12 cellular contexts compared by ENCODE assay signal in genomic region chr6:146775227-146775626, GRCh38.
DNase-seq lines count a peak whose midpoint lies in the region; ATAC-seq and TF ChIP-seq lines count a peak whose summit lies in the region.
"Had no signal": no experiment of that assay in that cellular context is flagged by ENCODE, and none has a peak within 500 bp of the region (broad histone marks: within the 10 kb centered on the region; RNA-seq: fewer than 3 reads in every experiment).

No MANE protein-coding gene starts in this region.

- ATAC-seq in RWPE2 (ENCODE audit: low read depth) (no peak), GM18873 (IDR thresholded peaks at IDR 0.05; ENCODE audit: low FRiP score, unreplicated experiment) (no peak)

- H3K4me1 ChIP-seq in HEK293 (ENCODE audit: control insufficient read depth, insufficient read depth, low read length): no peaks in the 10 kb centered on the region
- no peaks in the 10 kb centered on the region for H3K4me1 ChIP-seq in RWPE2 (ENCODE audit: insufficient read depth, poor library complexity, severe bottlenecking)

- no peak overlapping the region for H3K4me3 ChIP-seq in AG04450 (ENCODE audit: low read depth, low read length)
- no peak overlapping the region for H3K4me3 ChIP-seq in HEK293 (ENCODE audit: low read depth, low read length)
- no peak overlapping the region for H3K4me3 ChIP-seq in RWPE2 (ENCODE audit: severe bottlenecking)
- H3K4me3 ChIP-seq: BLaER1 treated with 17β-estradiol and CSF1 and Interleukin-3, amounts not matched to agents 10 nM and 100 nM had no signal

- H3K27me3 ChIP-seq in AG04450 (ENCODE audit: control insufficient read depth, insufficient read depth, low read length) (no peaks in the 10 kb centered on the region), RWPE2 (ENCODE audit: insufficient read depth, poor library complexity, severe bottlenecking) (no peaks in the 10 kb centered on the region)

- DNase-seq in AG04450 (ENCODE audit: low read depth, low spot score) (no peak), RWPE2 (ENCODE audit: low spot score) (no peak), fibroblast of peridontal ligament (ENCODE audit: extremely low read depth) (peak; percentile 13), cerebellar nuclear complex (lab: John Stamatoyannopoulos, UW) (no peak), mesenteric fat pad (ENCODE audit: low spot score) (no peak), HK-2 (ENCODE audit: unreplicated experiment) (no peak)
- DNase-seq: activated T-cell treated with anti-CD3 and anti-CD28 coated beads, Interleukin-2, amount 50 U/mL, for 48 hours; NCI-H2081 treated with DMSO at 0.1 percent for 48 hours; stimulated activated CD4-positive, alpha-beta T cell treated with anti-CD3 and anti-CD28 coated beads, Interleukin-4, amount 100 ng/mL, for 1 hour had no signal

- H3K27ac ChIP-seq in AG04450 (ENCODE audit: low read depth, low read length): no peak overlapping the region
- no peak overlapping the region for H3K27ac ChIP-seq in HEK293 (ENCODE audit: extremely low read depth, low read depth, low read length)
- no peak overlapping the region for H3K27ac ChIP-seq in RWPE2 (ENCODE audit: poor library complexity, severe bottlenecking)
- H3K27ac ChIP-seq: BLaER1 treated with 17β-estradiol and CSF1 and Interleukin-3, amounts not matched to agents 10 nM and 100 nM had no signal

- TF ChIP-seq CTCF in AG04450 (IDR thresholded peaks at IDR 0.05; ENCODE audit: low read depth, low read length) (0 out of 2 replicates have a peak, but pooled peaks have one; percentile 4), HEK293 (tag by site-specific recombination; IDR thresholded peaks at IDR 0.05) (no peak), RWPE2 (IDR thresholded peaks at IDR 0.05; ENCODE audit: poor library complexity, severe bottlenecking) (peak; percentile 23)

- no peaks in the 10 kb centered on the region for H3K36me3 ChIP-seq in HEK293 (ENCODE audit: control insufficient read depth in 2 of 2, insufficient read depth in 1 of 2, low read length in 2 of 2)
- H3K36me3 ChIP-seq in RWPE2 (ENCODE audit: low read depth): no peaks in the 10 kb centered on the region
- H3K36me3 ChIP-seq: BLaER1 treated with 17β-estradiol and CSF1 and Interleukin-3, amounts not matched to agents 10 nM and 100 nM had no signal

- CTCF ChIA-PET in AG04450 (lab: Charles Lee): interaction anchor here (1.2 kb wide), 1 partner anchor 10 kb away, joined by 6 read pairs; no protein-coding TSS in a partner anchor
- CTCF ChIA-PET in HEK293 (lab: Yijun Ruan, JAX): interaction anchor here (0.7 to 2.2 kb wide), 5 partner anchors 10 to 81 kb away, joined by 3 to 16 read pairs (median 7); no protein-coding TSS in a partner anchor

- POLR2A ChIA-PET in AG04450 (lab: Yijun Ruan, JAX) (no interaction called here), HEK293 (lab: Yijun Ruan, JAX) (no interaction called here)

- H3K9me3 ChIP-seq in AG04450 (ENCODE audit: control insufficient read depth, insufficient read depth, low read length) (no peaks in the 10 kb centered on the region), HEK293 (ENCODE audit: control insufficient read depth, insufficient read depth, low read depth, low read length) (no peaks in the 10 kb centered on the region), RWPE2 (ENCODE audit: severe bottlenecking) (no peaks in the 10 kb centered on the region)
- H3K9me3 ChIP-seq: BLaER1 treated with 17β-estradiol and CSF1 and Interleukin-3, amounts not matched to agents 10 nM and 100 nM had no signal

TF ChIP-seq in HEK293, 187 proteins besides CTCF, POLR2A, EP300 and RAD21:
- TF ChIP-seq ZNF654 (tag by site-specific recombination; IDR thresholded peaks at IDR 0.05; ENCODE audit: low read depth) (0 out of 2 replicates have a peak, but pooled peaks have one; percentile 5), ZIC2 (tag by site-specific recombination; IDR thresholded peaks at IDR 0.05) (no peak)
- TF ChIP-seq, protein P1, sequence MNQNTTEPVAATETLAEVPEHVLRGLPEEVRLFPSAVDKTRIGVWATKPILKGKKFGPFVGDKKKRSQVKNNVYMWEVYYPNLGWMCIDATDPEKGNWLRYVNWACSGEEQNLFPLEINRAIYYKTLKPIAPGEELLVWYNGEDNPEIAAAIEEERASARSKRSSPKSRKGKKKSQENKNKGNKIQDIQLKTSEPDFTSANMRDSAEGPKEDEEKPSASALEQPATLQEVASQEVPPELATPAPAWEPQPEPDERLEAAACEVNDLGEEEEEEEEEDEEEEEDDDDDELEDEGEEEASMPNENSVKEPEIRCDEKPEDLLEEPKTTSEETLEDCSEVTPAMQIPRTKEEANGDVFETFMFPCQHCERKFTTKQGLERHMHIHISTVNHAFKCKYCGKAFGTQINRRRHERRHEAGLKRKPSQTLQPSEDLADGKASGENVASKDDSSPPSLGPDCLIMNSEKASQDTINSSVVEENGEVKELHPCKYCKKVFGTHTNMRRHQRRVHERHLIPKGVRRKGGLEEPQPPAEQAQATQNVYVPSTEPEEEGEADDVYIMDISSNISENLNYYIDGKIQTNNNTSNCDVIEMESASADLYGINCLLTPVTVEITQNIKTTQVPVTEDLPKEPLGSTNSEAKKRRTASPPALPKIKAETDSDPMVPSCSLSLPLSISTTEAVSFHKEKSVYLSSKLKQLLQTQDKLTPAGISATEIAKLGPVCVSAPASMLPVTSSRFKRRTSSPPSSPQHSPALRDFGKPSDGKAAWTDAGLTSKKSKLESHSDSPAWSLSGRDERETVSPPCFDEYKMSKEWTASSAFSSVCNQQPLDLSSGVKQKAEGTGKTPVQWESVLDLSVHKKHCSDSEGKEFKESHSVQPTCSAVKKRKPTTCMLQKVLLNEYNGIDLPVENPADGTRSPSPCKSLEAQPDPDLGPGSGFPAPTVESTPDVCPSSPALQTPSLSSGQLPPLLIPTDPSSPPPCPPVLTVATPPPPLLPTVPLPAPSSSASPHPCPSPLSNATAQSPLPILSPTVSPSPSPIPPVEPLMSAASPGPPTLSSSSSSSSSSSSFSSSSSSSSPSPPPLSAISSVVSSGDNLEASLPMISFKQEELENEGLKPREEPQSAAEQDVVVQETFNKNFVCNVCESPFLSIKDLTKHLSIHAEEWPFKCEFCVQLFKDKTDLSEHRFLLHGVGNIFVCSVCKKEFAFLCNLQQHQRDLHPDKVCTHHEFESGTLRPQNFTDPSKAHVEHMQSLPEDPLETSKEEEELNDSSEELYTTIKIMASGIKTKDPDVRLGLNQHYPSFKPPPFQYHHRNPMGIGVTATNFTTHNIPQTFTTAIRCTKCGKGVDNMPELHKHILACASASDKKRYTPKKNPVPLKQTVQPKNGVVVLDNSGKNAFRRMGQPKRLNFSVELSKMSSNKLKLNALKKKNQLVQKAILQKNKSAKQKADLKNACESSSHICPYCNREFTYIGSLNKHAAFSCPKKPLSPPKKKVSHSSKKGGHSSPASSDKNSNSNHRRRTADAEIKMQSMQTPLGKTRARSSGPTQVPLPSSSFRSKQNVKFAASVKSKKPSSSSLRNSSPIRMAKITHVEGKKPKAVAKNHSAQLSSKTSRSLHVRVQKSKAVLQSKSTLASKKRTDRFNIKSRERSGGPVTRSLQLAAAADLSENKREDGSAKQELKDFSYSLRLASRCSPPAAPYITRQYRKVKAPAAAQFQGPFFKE (tag by site-specific recombination; IDR thresholded peaks at IDR 0.05; ENCODE audit: borderline replicate concordance): no peak
